Comparison of ENCODE assay signal across 5 cellular contexts in genomic region chr11:67862896-67863295, GRCh38.
A peak's percentile ranks its signal among the peaks of the same experiment; 100 is the strongest.
DNase-seq lines count a peak whose midpoint lies in the region; ATAC-seq and TF ChIP-seq lines count a peak whose summit lies in the region.
"Not testable (repeated sequence)": the region's sequence is repeated elsewhere in the genome, so short reads cannot be mapped to it uniquely, and the experiment has no call there.

No MANE protein-coding gene starts in this region.

- not testable (repeated sequence) for H3K36me3 ChIP-seq in HEK293 (ENCODE audit: control insufficient read depth in 2 of 2, insufficient read depth in 1 of 2, low read length in 2 of 2); WERI-Rb-1

- H3K27ac ChIP-seq in HEK293 (ENCODE audit: extremely low read depth, low read depth, low read length), result not testable (repeated sequence)
- peak overlapping the region; percentile 62 for H3K27ac ChIP-seq in WERI-Rb-1

- peak overlapping the region; percentile 67 for H3K27ac Mint-ChIP-seq in stimulated activated effector memory CD8-positive, alpha-beta T cell treated with anti-CD3 and anti-CD28 coated beads, Interleukin-12 subunit alpha, Interleukin-12 subunit beta, amount 100 ng/mL, for 72 hours

- CTCF ChIA-PET in HEK293 (lab: Yijun Ruan, JAX), result not testable (repeated sequence)

- H3K9me3 ChIP-seq in HEK293 (ENCODE audit: control insufficient read depth, insufficient read depth, low read depth, low read length); WERI-Rb-1 (ENCODE audit: severe bottlenecking): not testable (repeated sequence)

- TF ChIP-seq CTCF in HEK293 (tag by site-specific recombination; IDR thresholded peaks at IDR 0.05); WERI-Rb-1 (IDR thresholded peaks at IDR 0.05; ENCODE audit: low read depth, low read length): not testable (repeated sequence)

- H3K27me3 ChIP-seq in WERI-Rb-1 (ENCODE audit: insufficient read depth, low read depth, severe bottlenecking), result not testable (repeated sequence)

- H3K36me3 Mint-ChIP-seq in stimulated activated effector memory CD8-positive, alpha-beta T cell treated with anti-CD3 and anti-CD28 coated beads, Interleukin-12 subunit alpha, Interleukin-12 subunit beta, amount 100 ng/mL, for 72 hours, result not testable (repeated sequence)

- H3K4me3 ChIP-seq in HEK293 (ENCODE audit: low read depth, low read length); WERI-Rb-1 (ENCODE audit: low read depth, low read length): not testable (repeated sequence)

- not testable (repeated sequence) for ATAC-seq in stimulated activated effector memory CD8-positive, alpha-beta T cell treated with anti-CD3 and anti-CD28 coated beads, Interleukin-12 subunit alpha, Interleukin-12 subunit beta, amount 100 ng/mL, for 72 hours

- H3K4me1 ChIP-seq in HEK293 (ENCODE audit: control insufficient read depth, insufficient read depth, low read length), result not testable (repeated sequence)

- H3K4me1 Mint-ChIP-seq in stimulated activated effector memory CD8-positive, alpha-beta T cell treated with anti-CD3 and anti-CD28 coated beads, Interleukin-12 subunit alpha, Interleukin-12 subunit beta, amount 100 ng/mL, for 72 hours, result not testable (repeated sequence)

- H3K9me3 Mint-ChIP-seq in stimulated activated effector memory CD8-positive, alpha-beta T cell treated with anti-CD3 and anti-CD28 coated beads, Interleukin-12 subunit alpha, Interleukin-12 subunit beta, amount 100 ng/mL, for 72 hours, result not testable (repeated sequence)

- peak; percentile 66 for DNase-seq in NCI-H82 (lab: John Stamatoyannopoulos, UW)
- DNase-seq in NCI-H82 treated with DMSO at 0.1 percent for 48 hours (lab: John Stamatoyannopoulos, UW; ENCODE audit: unreplicated experiment), result peak; percentile 47
- DNase-seq in WERI-Rb-1, result peak; percentile 66
- DNase-seq in stimulated activated effector memory CD8-positive, alpha-beta T cell treated with anti-CD3 and anti-CD28 coated beads, Interleukin-12 subunit alpha, Interleukin-12 subunit beta, amount 100 ng/mL, for 72 hours (ENCODE audit: low spot score in 2 of 2), result not testable (repeated sequence)

- not testable (repeated sequence) for H3K4me3 Mint-ChIP-seq in stimulated activated effector memory CD8-positive, alpha-beta T cell treated with anti-CD3 and anti-CD28 coated beads, Interleukin-12 subunit alpha, Interleukin-12 subunit beta, amount 100 ng/mL, for 72 hours

- POLR2A ChIA-PET in HEK293 (lab: Yijun Ruan, JAX), result not testable (repeated sequence)

TF ChIP-seq in HEK293, 187 proteins besides CTCF, POLR2A, EP300 and RAD21:
- peak; percentile 89 for TF ChIP-seq ZBTB48 (tag by site-specific recombination; IDR thresholded peaks at IDR 0.05)
